Comparison of ENCODE assay signal across 8 cellular contexts in genomic region chr5:127031147-127031862, GRCh38. TPM values are rescaled to one million over a fixed set of nuclear protein-coding genes. Genes with fewer than 3 reads are reported as not detected.
DNase-seq lines count a peak whose midpoint lies in the region; ATAC-seq and TF ChIP-seq lines count a peak whose summit lies in the region.

No MANE protein-coding gene starts in this region.

- H3K4me3 ChIP-seq in Jurkat, Clone E6-1 (ENCODE audit: low read length): peak overlapping the region; percentile 62

- H3K27ac Mint-ChIP-seq in activated naive CD4-positive, alpha-beta T cell treated with anti-CD3 and anti-CD28 coated beads, Interleukin-2, amount 50 U/mL, for 72 hours: peak overlapping the region; percentile 9 to 86
- no peak overlapping the region for H3K27ac Mint-ChIP-seq in stimulated activated effector memory CD8-positive, alpha-beta T cell treated with anti-CD3 and anti-CD28 coated beads, Interleukin-12 subunit alpha, Interleukin-12 subunit beta, amount 100 ng/mL, for 72 hours

- peaks cover 5% of the 10 kb centered on the region in 2 donors for H3K36me3 Mint-ChIP-seq in activated naive CD4-positive, alpha-beta T cell treated with anti-CD3 and anti-CD28 coated beads, Interleukin-2, amount 50 U/mL, for 72 hours
- no peaks in the 10 kb centered on the region for H3K36me3 Mint-ChIP-seq in stimulated activated effector memory CD8-positive, alpha-beta T cell treated with anti-CD3 and anti-CD28 coated beads, Interleukin-12 subunit alpha, Interleukin-12 subunit beta, amount 100 ng/mL, for 72 hours

- no peak for DNase-seq in Jurkat, Clone E6-1 (ENCODE audit: low read depth, low spot score)
- peak; percentile 32 to 57 for DNase-seq in activated naive CD4-positive, alpha-beta T cell treated with anti-CD3 and anti-CD28 coated beads, Interleukin-2, amount 50 U/mL, for 72 hours (ENCODE audit: low spot score in 2 of 2)
- peak; percentile 38 for DNase-seq in iPS-NIHi11 (ENCODE audit: low spot score)
- peak in 1 of 2 donors; percentile 53 for DNase-seq in stimulated activated effector memory CD8-positive, alpha-beta T cell treated with anti-CD3 and anti-CD28 coated beads, Interleukin-12 subunit alpha, Interleukin-12 subunit beta, amount 100 ng/mL, for 72 hours (ENCODE audit: low spot score in 2 of 2)
- no peak for DNase-seq in NCI-H446 treated with DMSO at 0.1 percent for 48 hours (lab: John Stamatoyannopoulos, UW)
- no peak for DNase-seq in retina

- no peaks in the 10 kb centered on the region for H3K9me3 Mint-ChIP-seq in activated naive CD4-positive, alpha-beta T cell treated with anti-CD3 and anti-CD28 coated beads, Interleukin-2, amount 50 U/mL, for 72 hours
- H3K9me3 Mint-ChIP-seq in stimulated activated effector memory CD8-positive, alpha-beta T cell treated with anti-CD3 and anti-CD28 coated beads, Interleukin-12 subunit alpha, Interleukin-12 subunit beta, amount 100 ng/mL, for 72 hours: no peaks in the 10 kb centered on the region

- H3K4me1 Mint-ChIP-seq in stimulated activated effector memory CD8-positive, alpha-beta T cell treated with anti-CD3 and anti-CD28 coated beads, Interleukin-12 subunit alpha, Interleukin-12 subunit beta, amount 100 ng/mL, for 72 hours: peaks cover 14% of the 10 kb centered on the region

- peak overlapping the region; percentile 73 for H3K4me3 Mint-ChIP-seq in stimulated activated effector memory CD8-positive, alpha-beta T cell treated with anti-CD3 and anti-CD28 coated beads, Interleukin-12 subunit alpha, Interleukin-12 subunit beta, amount 100 ng/mL, for 72 hours

- H3K27ac ChIP-seq in C4-2B: peak overlapping the region; percentile 74

- TF ChIP-seq CTCF in C4-2B (conservative IDR thresholded peaks at IDR 0.05): no peak

- peak; percentile 14 for ATAC-seq in GM21360 (IDR thresholded peaks at IDR 0.05; ENCODE audit: unreplicated experiment)
- ATAC-seq in activated naive CD4-positive, alpha-beta T cell treated with anti-CD3 and anti-CD28 coated beads, Interleukin-2, amount 50 U/mL, for 72 hours: peak in 1 of 2 donors; percentile 25
- ATAC-seq in stimulated activated effector memory CD8-positive, alpha-beta T cell treated with anti-CD3 and anti-CD28 coated beads, Interleukin-12 subunit alpha, Interleukin-12 subunit beta, amount 100 ng/mL, for 72 hours: peak; percentile 14

RNA-seq across cellular contexts. Expression of gene MARCHF3, which starts 0.9 kb away (rescaled TPM):
- polyA plus RNA-seq in Jurkat, Clone E6-1 (2012; ENCODE audit: insufficient read depth, insufficient read length): 2.9 TPM
- total RNA-seq in activated naive CD4-positive, alpha-beta T cell treated with anti-CD3 and anti-CD28 coated beads, Interleukin-2, amount 50 U/mL, for 72 hours: 10 to 100 TPM in 1 of 2 donors, 1 to 10 TPM in 1; 4.8 to 10.5 TPM

RNA-seq across cellular contexts. Expression of gene C5orf63, which starts 42.0 kb away (rescaled TPM):
- polyA plus RNA-seq in Jurkat, Clone E6-1 (2012; ENCODE audit: insufficient read depth, insufficient read length): not detected
- total RNA-seq in activated naive CD4-positive, alpha-beta T cell treated with anti-CD3 and anti-CD28 coated beads, Interleukin-2, amount 50 U/mL, for 72 hours: 10 to 100 TPM in 1 of 2 donors, 1 to 10 TPM in 1; 9.7 to 11.7 TPM

Comparison
In these comparisons a context has a peak if more than half of its experiments do, and no peak if none do; other contexts are left out.
1. DNase-seq: peak in activated naive CD4-positive, alpha-beta T cell treated with anti-CD3 and anti-CD28 coated beads, Interleukin-2, amount 50 U/mL, for 72 hours (2 of 2) and iPS-NIHi11 (single experiment); none in Jurkat, Clone E6-1 (single experiment), NCI-H446 treated with DMSO at 0.1 percent for 48 hours (single experiment) and retina (single experiment).